In the genomic region with DNA sequence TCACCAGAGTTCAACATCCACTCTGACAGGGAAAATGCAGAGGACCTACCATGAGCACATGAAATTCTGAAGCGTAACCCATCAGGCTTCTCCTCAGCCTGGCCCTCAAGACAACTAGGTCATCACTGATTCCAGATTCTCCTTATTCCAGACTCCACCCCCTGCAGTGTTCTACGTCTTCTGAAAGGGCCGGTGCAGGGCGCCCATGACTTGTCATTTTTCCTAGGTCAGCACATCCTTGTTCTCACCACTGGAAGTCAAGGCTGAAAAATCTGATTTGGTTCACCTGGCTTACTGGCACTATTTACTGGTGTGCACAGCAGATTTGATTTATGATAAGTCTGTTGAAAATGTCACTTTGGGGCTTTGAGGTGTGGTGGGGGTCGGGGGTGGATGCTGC, we compare ENCODE assay signal across 10 cellular contexts.
"Had no signal": no experiment of that assay in that cellular context is flagged by ENCODE, and none has a peak within 500 bp of the region (broad histone marks: within the 10 kb centered on the region; RNA-seq: fewer than 3 reads in every experiment).

No MANE protein-coding gene starts in this region.

- H3K27me3 ChIP-seq: adrenal gland, body of pancreas had no signal

- H3K9me3 ChIP-seq: adrenal gland, body of pancreas, thoracic aorta had no signal

- H3K4me3 Mint-ChIP-seq: nephron progenitor cell had no signal

- H3K36me3 ChIP-seq: adrenal gland, thoracic aorta had no signal

- H3K27ac ChIP-seq: body of pancreas, thoracic aorta had no signal

- ATAC-seq: body of pancreas had no signal

- H3K9me3 Mint-ChIP-seq: activated T-helper 2 cell treated with anti-CD3 and anti-CD28 coated beads, Interferon-gamma antibody, Interleukin-2, Interleukin-4, amounts not matched to agents 10 μg/mL and 5 μg/mL and 100 μg/mL, durations not matched to agents 14 hours and 24 hours and 36 hours; memory B cell had no signal

- H3K4me1 Mint-ChIP-seq: nephron progenitor cell had no signal

- H3K36me3 Mint-ChIP-seq: memory B cell had no signal

- H3K4me1 ChIP-seq: adrenal gland, body of pancreas had no signal

- H3K4me3 ChIP-seq: adrenal gland, body of pancreas, thoracic aorta had no signal

- H3K27ac Mint-ChIP-seq: activated T-helper 2 cell treated with anti-CD3 and anti-CD28 coated beads, Interferon-gamma antibody, Interleukin-2, Interleukin-4, amounts not matched to agents 10 μg/mL and 5 μg/mL and 100 μg/mL, durations not matched to agents 14 hours and 24 hours and 36 hours; memory B cell had no signal

- DNase-seq: activated naive CD4-positive, alpha-beta T cell treated with anti-CD3 and anti-CD28 coated beads, Interleukin-2, amount 50 U/mL, for 16 hours; cerebellar nuclear complex; hippocampal formation; nephron progenitor cell; stimulated activated CD4-positive, alpha-beta T cell treated with anti-CD3 and anti-CD28 coated beads, Interleukin-4, amount 100 ng/mL, for 1 hour had no signal
